In genomic region chr5:143062379-143062778, GRCh38 we compare ENCODE assay signal across 12 cellular contexts.
"Had no signal": no experiment of that assay in that cellular context is flagged by ENCODE, and none has a peak within 500 bp of the region (broad histone marks: within the 10 kb centered on the region; RNA-seq: fewer than 3 reads in every experiment).

No MANE protein-coding gene starts in this region.

- H3K4me3 ChIP-seq: tibial nerve had no signal

- H3K4me3 Mint-ChIP-seq: activated naive CD4-positive, alpha-beta T cell treated with anti-CD3 and anti-CD28 coated beads, Interleukin-2, amount 50 U/mL, for 24 hours; immature natural killer cell; naive thymus-derived CD4-positive, alpha-beta T cell; stimulated activated naive B cell treated with anti-CD40 and anti-IgM and Interleukin-4, amounts not matched to agents 10 μg/mL and 1 μg/mL and 100 μg/mL, for 72 hours; T-helper 2 cell treated with Interferon-gamma antibody and Interleukin-4, amounts not matched to agents 5 μg/mL and 100 μg/mL, for 36 hours had no signal

- H3K27me3 Mint-ChIP-seq: activated naive CD4-positive, alpha-beta T cell treated with anti-CD3 and anti-CD28 coated beads, Interleukin-2, amount 50 U/mL, for 24 hours; naive thymus-derived CD4-positive, alpha-beta T cell; stimulated activated naive B cell treated with anti-CD40 and anti-IgM and Interleukin-4, amounts not matched to agents 10 μg/mL and 1 μg/mL and 100 μg/mL, for 72 hours had no signal

- H3K27ac ChIP-seq: neutrophil had no signal

- H3K9me3 ChIP-seq: neutrophil, tibial nerve had no signal

- H3K27me3 ChIP-seq: neutrophil, tibial nerve had no signal

- H3K9me3 Mint-ChIP-seq: activated naive CD4-positive, alpha-beta T cell treated with anti-CD3 and anti-CD28 coated beads, Interleukin-2, amount 50 U/mL, for 24 hours; immature natural killer cell; stimulated activated naive B cell treated with anti-CD40 and anti-IgM and Interleukin-4, amounts not matched to agents 10 μg/mL and 1 μg/mL and 100 μg/mL, for 72 hours; T-helper 2 cell treated with Interferon-gamma antibody and Interleukin-4, amounts not matched to agents 5 μg/mL and 100 μg/mL, for 36 hours had no signal

- DNase-seq: activated CD4-positive, alpha-beta T cell treated with anti-CD3 and anti-CD28 coated beads, Interleukin-2, amount 50 U/mL, for 1 hour; activated effector memory CD4-positive, alpha-beta T cell treated with Interleukin-2 at 50 U/mL for 16 hours; activated T-cell treated with anti-CD3 and anti-CD28 coated beads, Interleukin-2, amount 50 U/mL, for 1 hour; immature natural killer cell; left colon; naive thymus-derived CD4-positive, alpha-beta T cell; stimulated activated naive B cell treated with anti-CD40 and anti-IgM and Interleukin-4, amounts not matched to agents 10 μg/mL and 1 μg/mL and 100 μg/mL, for 72 hours; SW 1271 had no signal

- H3K27ac Mint-ChIP-seq: activated naive CD4-positive, alpha-beta T cell treated with anti-CD3 and anti-CD28 coated beads, Interleukin-2, amount 50 U/mL, for 24 hours; stimulated activated naive B cell treated with anti-CD40 and anti-IgM and Interleukin-4, amounts not matched to agents 10 μg/mL and 1 μg/mL and 100 μg/mL, for 72 hours; T-helper 2 cell treated with Interferon-gamma antibody and Interleukin-4, amounts not matched to agents 5 μg/mL and 100 μg/mL, for 36 hours had no signal

- ATAC-seq: left colon; naive thymus-derived CD4-positive, alpha-beta T cell; stimulated activated naive B cell treated with anti-CD40 and anti-IgM and Interleukin-4, amounts not matched to agents 10 μg/mL and 1 μg/mL and 100 μg/mL, for 72 hours had no signal
